ENCODE assay signal across 9 cellular contexts in genomic region chr12:118606690-118607089, GRCh38.
"Had no signal": no experiment of that assay in that cellular context is flagged by ENCODE, and none has a peak within 500 bp of the region (broad histone marks: within the 10 kb centered on the region; RNA-seq: fewer than 3 reads in every experiment).

No MANE protein-coding gene starts in this region.

- ATAC-seq: GM23338, HepG2 had no signal

- FAIRE-seq: H1, H54, HepG2 had no signal

- H3K4me3 ChIP-seq: GM23338 had no signal

- H3K27ac ChIP-seq: HL-60 had no signal

- DNase-seq: H9, HCEC 1CT, HFFc6, KG1 had no signal

- H3K4me2 ChIP-seq: GM23338 had no signal

- H2AFZ ChIP-seq: GM23338 had no signal
